Comparison of ENCODE assay signal across 21 cellular contexts in the genomic region with DNA sequence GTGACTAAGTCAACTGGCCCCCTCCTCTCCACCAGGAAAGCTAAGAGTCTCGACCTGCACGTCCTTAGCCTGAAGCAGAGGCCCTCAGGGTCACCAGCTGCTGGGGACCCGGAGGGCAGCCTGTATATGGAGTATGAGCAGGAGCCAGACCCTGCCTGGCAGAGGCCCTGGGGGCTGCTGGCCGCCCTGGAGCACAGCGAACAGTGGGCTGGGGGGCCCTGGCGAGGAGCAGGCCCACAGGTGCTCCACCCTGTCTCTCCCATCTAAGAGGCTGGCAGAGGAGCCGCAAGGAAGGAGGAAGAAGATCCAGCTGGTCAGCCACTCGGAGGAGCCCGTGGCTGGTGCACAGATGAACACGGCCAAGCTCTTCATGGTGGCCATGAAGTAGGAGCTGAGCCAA.
DNase-seq lines count a peak whose midpoint lies in the region; ATAC-seq and TF ChIP-seq lines count a peak whose summit lies in the region.
"Had no signal": no experiment of that assay in that cellular context is flagged by ENCODE, and none has a peak within 500 bp of the region (broad histone marks: within the 10 kb centered on the region; RNA-seq: fewer than 3 reads in every experiment).

No MANE protein-coding gene starts in this region.

- H3K79me1 ChIP-seq in neuronal stem cell (ENCODE audit: low read depth, low read length), result no peaks in the 10 kb centered on the region

- H3K4me3 ChIP-seq in neuronal stem cell (ENCODE audit: low read length in 2 of 2), result no peak overlapping the region
- no peak overlapping the region for H3K4me3 ChIP-seq in upper lobe of right lung
- H3K4me3 ChIP-seq: BLaER1 had no signal

- peak overlapping the region; percentile 82 for H3K14ac ChIP-seq in neuronal stem cell (ENCODE audit: low read length)

- TF ChIP-seq CTCF in upper lobe of right lung (IDR thresholded peaks at IDR 0.05), result no peak
- no peak for TF ChIP-seq CTCF in GM10266 (IDR thresholded peaks at IDR 0.05; ENCODE audit: control insufficient read depth, insufficient read depth, low read depth, missing control alignments)

- no peak for DNase-seq in neuronal stem cell (ENCODE audit: low spot score)
- DNase-seq in sciatic nerve (ENCODE audit: low spot score), result no peak
- DNase-seq in upper lobe of right lung, result no peak
- no peak for DNase-seq in GM10266 (ENCODE audit: extremely low spot score)
- no peak for DNase-seq in cardiac septum (ENCODE audit: low spot score)
- DNase-seq: 8988T; ACHN; BE2C; C1 segment of cervical spinal cord; CD4-positive, alpha-beta memory T cell; CD4-positive, CD25-positive, alpha-beta regulatory T cell; CD8-positive, alpha-beta memory T cell; COR-L47; DMS 273 treated with DMSO at 0.1 percent for 48 hours; DMS153; DMS53; DMS79; DND-41; EL; GDM1 had no signal

- H3K4me2 ChIP-seq in neuronal stem cell (ENCODE audit: insufficient read depth, low read length, poor library complexity, severe bottlenecking), result no peak overlapping the region
- H3K4me2 ChIP-seq: BLaER1 had no signal

- H3K9me3 ChIP-seq in neuronal stem cell (replicated peaks in 1 of 2; ENCODE audit: control insufficient read depth in 2 of 2, insufficient read depth in 1 of 2, low read depth in 1 of 2, low read length in 2 of 2) (peaks cover 4 to 8% of the 10 kb centered on the region in 2 donors), upper lobe of right lung (no peaks in the 10 kb centered on the region)
- H3K9me3 ChIP-seq: BE2C had no signal

- H3K36me3 ChIP-seq in neuronal stem cell (replicated peaks in 1 of 2; ENCODE audit: control insufficient read depth in 2 of 2, insufficient read depth in 2 of 2, low read length in 2 of 2), result peaks cover 0 to 3% of the 10 kb centered on the region in 2 donors
- H3K36me3 ChIP-seq in upper lobe of right lung, result peaks cover 4% of the 10 kb centered on the region
- H3K36me3 ChIP-seq: BE2C, BLaER1 had no signal

- H3K27ac ChIP-seq in neuronal stem cell (replicated peaks; ENCODE audit: low read length) (no peak overlapping the region), upper lobe of right lung (no peak overlapping the region)
- H3K27ac ChIP-seq: BLaER1 had no signal

- H3K4me1 ChIP-seq in neuronal stem cell (ENCODE audit: control insufficient read depth in 2 of 2, insufficient read depth in 1 of 2, low read depth in 1 of 2, low read length in 2 of 2), result peaks cover 0 to 7% of the 10 kb centered on the region in 2 donors
- no peaks in the 10 kb centered on the region for H3K4me1 ChIP-seq in upper lobe of right lung

- no peak overlapping the region for H3K9ac ChIP-seq in neuronal stem cell (ENCODE audit: low read depth, low read length, poor library complexity)
- H3K9ac ChIP-seq: BLaER1 had no signal

- intact Hi-C loops in sciatic nerve (cut with DNase I) (no loop called here), upper lobe of right lung (cut with DNase I) (no loop called here), cardiac septum (cut with DNase I) (no loop called here)

- peak overlapping the region; percentile 89 for H2BK15ac ChIP-seq in neuronal stem cell (ENCODE audit: low read length)

- H2AFZ ChIP-seq in neuronal stem cell (ENCODE audit: low read length), result no peak overlapping the region

- no peaks in the 10 kb centered on the region for H3K27me3 ChIP-seq in neuronal stem cell (ENCODE audit: control insufficient read depth in 3 of 3, insufficient read depth in 3 of 3, low read depth in 1 of 3, low read length in 3 of 3)
- H3K27me3 ChIP-seq in upper lobe of right lung, result no peaks in the 10 kb centered on the region
- H3K27me3 ChIP-seq: BE2C, BLaER1 had no signal

- no peak overlapping the region for H4K8ac ChIP-seq in neuronal stem cell (ENCODE audit: low read depth, low read length)

- no peak overlapping the region for H2BK120ac ChIP-seq in neuronal stem cell (ENCODE audit: low read depth, low read length)

- H2BK5ac ChIP-seq in neuronal stem cell (ENCODE audit: low read length), result peak overlapping the region; percentile 99

- H2BK12ac ChIP-seq in neuronal stem cell (ENCODE audit: low read length), result no peak overlapping the region

- ATAC-seq in sciatic nerve (peak; percentile 20), upper lobe of right lung (peak; percentile 11)

- no CpG with 5 or more reads among the region's 10 CpGs for WGBS in neuronal stem cell (ENCODE audit: extremely low coverage in 2 of 2, insufficient read length in 2 of 2, insufficient replicate concordance in 1 of 2), 2 donors

- peak overlapping the region; percentile 84 for H2AK5ac ChIP-seq in neuronal stem cell (ENCODE audit: low read depth, low read length)

- no peak overlapping the region for H3K4ac ChIP-seq in neuronal stem cell (ENCODE audit: low read length)

- peak overlapping the region; percentile 53 for H4K91ac ChIP-seq in neuronal stem cell (ENCODE audit: low read depth, low read length, poor library complexity)

- H3K23ac ChIP-seq in neuronal stem cell (ENCODE audit: low read depth, low read length, poor library complexity), result peak overlapping the region; percentile 12

- peak overlapping the region; percentile 91 for H3K18ac ChIP-seq in neuronal stem cell (ENCODE audit: low read length)
